Comparison of ENCODE assay signal across 1 cellular context in genomic region chr15:77497942-77498361, GRCh38.
TF ChIP-seq lines count a peak whose summit lies in the region.

No MANE protein-coding gene starts in this region.

TF ChIP-seq in SK-N-SH treated with all-trans-retinoic acid at 6 μM for 48 hours, 23 proteins besides CTCF, POLR2A, EP300 and RAD21 (continued from another document):
- TF ChIP-seq PATZ1 (CRISPR knock-in tag; IDR thresholded peaks at IDR 0.05; ENCODE audit: borderline replicate concordance) (no peak), OSR1 (CRISPR knock-in tag; IDR thresholded peaks at IDR 0.05) (no peak), TSHZ2 (CRISPR knock-in tag; IDR thresholded peaks at IDR 0.05) (no peak), SNAI2 (CRISPR knock-in tag; IDR thresholded peaks at IDR 0.05) (no peak), BACH2 (CRISPR knock-in tag; IDR thresholded peaks at IDR 0.05; ENCODE audit: borderline replicate concordance) (no peak), ZC3H10 (CRISPR knock-in tag; IDR thresholded peaks at IDR 0.05) (no peak)
TF ChIP-seq in SK-N-SH treated with all-trans-retinoic acid at 6 μM for 48 hours: peak in this region for 0.
